ENCODE assay signal across 21 cellular contexts in genomic region chr16:67977005-67977404, GRCh38. TPM values are rescaled to one million over a fixed set of nuclear protein-coding genes. Genes with fewer than 3 reads are reported as not detected.
"Had no signal": no experiment of that assay in that cellular context is flagged by ENCODE, and none has a peak within 500 bp of the region (broad histone marks: within the 10 kb centered on the region; RNA-seq: fewer than 3 reads in every experiment).

No MANE protein-coding gene starts in this region.

- DNase-seq: IMR-90, Karpas-422, KG1, MG63, NCI-H1092, NCI-H1105 treated with DMSO at 0.1 percent for 48 hours, NCI-H1417 treated with DMSO at 0.1 percent for 48 hours, NCI-H1694, NCI-H187 treated with DMSO at 0.1 percent for 48 hours, NCI-H2029 treated with DMSO at 0.1 percent for 48 hours, NCI-H2171 treated with DMSO at 0.1 percent for 48 hours, NCI-H345, NCI-H446 treated with DMSO at 0.1 percent for 48 hours, NCI-H510A treated with DMSO at 0.1 percent for 48 hours, NCI-H526, NCI-H748 treated with DMSO at 0.1 percent for 48 hours, SHP77 treated with DMSO at 0.1 percent for 48 hours, SJCRH30, T-helper 1 cell had no signal

- ATAC-seq: SK-N-SH treated with all-trans-retinoic acid at 6 μM for 48 hours had no signal

- H3K27me3 ChIP-seq: MG63, SJCRH30 had no signal

- H3K36me3 ChIP-seq: MG63, SJCRH30 had no signal

- H3K9me3 ChIP-seq: MG63, SJCRH30 had no signal

- H3K4me3 ChIP-seq: MG63, SJCRH30 had no signal

- H3K27ac ChIP-seq: RWPE1, SJCRH30 had no signal

- H3K4me1 ChIP-seq: SJCRH30 had no signal

RNA-seq across cellular contexts. Expression of gene DPEP3, which starts 3.3 kb away (rescaled TPM):
- polyA plus RNA-seq: IMR-90 had no signal

RNA-seq across cellular contexts. Expression of gene DPEP2, which starts 22.3 kb away (rescaled TPM):
- polyA plus RNA-seq: IMR-90 had no signal

RNA-seq across cellular contexts. Expression of gene DPEP2NB, which starts 38.7 kb away (rescaled TPM):
- polyA plus RNA-seq: IMR-90 had no signal
